In the genomic region with DNA sequence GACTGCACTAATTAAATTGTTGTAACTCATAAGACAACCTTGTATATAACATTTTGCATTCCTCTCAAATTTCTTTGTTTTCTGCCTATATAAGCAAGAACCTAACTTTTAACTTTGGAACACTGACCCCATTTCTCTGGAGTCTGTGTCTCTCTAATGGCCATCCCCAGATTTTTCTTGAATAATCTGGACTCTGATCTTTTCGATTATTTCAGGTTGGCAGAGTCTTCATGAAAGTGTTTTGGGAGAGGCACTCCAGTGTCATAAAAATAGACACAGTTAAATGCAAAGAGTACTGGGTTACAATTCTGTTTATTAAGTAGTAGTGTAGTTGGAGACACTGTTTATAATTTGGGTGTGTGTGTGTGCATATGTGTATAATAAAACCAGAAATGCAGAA, we compare ENCODE assay signal across 11 cellular contexts.
"Had no signal": no experiment of that assay in that cellular context is flagged by ENCODE, and none has a peak within 500 bp of the region (broad histone marks: within the 10 kb centered on the region; RNA-seq: fewer than 3 reads in every experiment).

No MANE protein-coding gene starts in this region.

- DNase-seq: GM23248, GOT3, H7, H9, HCEC 1CT, HFFc6 had no signal

- H3K4me1 ChIP-seq: HAP-1 had no signal

- H2AFZ ChIP-seq: GM23248, GM23338 had no signal

- H3K4me2 ChIP-seq: GM23338 had no signal

- H3K27ac ChIP-seq: GM23248 had no signal

- ATAC-seq: GM23338, HCT116 had no signal

- H3K9me3 ChIP-seq: HAP-1 had no signal

- H3K9ac ChIP-seq: GM23248 had no signal

- H3K36me3 ChIP-seq: HAP-1 had no signal

- FAIRE-seq: H1, H54 had no signal

- H3K4me3 ChIP-seq: GM23248, GM23338, HAP-1 had no signal
